Comparison of ENCODE assay signal across 17 cellular contexts in genomic region chr11:122229078-122229477, GRCh38.
DNase-seq lines count a peak whose midpoint lies in the region; ATAC-seq and TF ChIP-seq lines count a peak whose summit lies in the region.
"Had no signal": no experiment of that assay in that cellular context is flagged by ENCODE, and none has a peak within 500 bp of the region (broad histone marks: within the 10 kb centered on the region; RNA-seq: fewer than 3 reads in every experiment).

No MANE protein-coding gene starts in this region.

- in situ Hi-C loops in IMR-90 (cut with MboI; ENCODE audit: low sequenced_read_pairs): no loop called here

- CTCF ChIA-PET in A673 (lab: Charles Lee): interaction anchor here (0.6 kb wide), 1 partner anchor 400 kb away, joined by 5 read pairs; no protein-coding TSS in a partner anchor
- CTCF ChIA-PET in IMR-90 (lab: Yijun Ruan, JAX): interaction anchor here (1.4 kb wide), 1 partner anchor 59 kb away, joined by 3 read pairs; no protein-coding TSS in a partner anchor

- peak overlapping the region; percentile 21 for H3K27ac ChIP-seq in A673 (ENCODE audit: low read depth, low read length, poor library complexity, severe bottlenecking)
- peak overlapping the region; percentile 8; the same call in 1 of the 2 replicates for H3K27ac ChIP-seq in IMR-90 (ENCODE audit: insufficient read depth, low read length)
- H3K27ac ChIP-seq: A549, coronary artery, SJSA1, tibial artery, VCaP had no signal

- H3K36me3 ChIP-seq in A673 (ENCODE audit: insufficient read depth, low read length, poor library complexity, severe bottlenecking) (no peaks in the 10 kb centered on the region), IMR-90 (ENCODE audit: control insufficient read depth, insufficient read depth, low read length) (peaks cover 19% of the 10 kb centered on the region), BE2C (no peaks in the 10 kb centered on the region)
- H3K36me3 ChIP-seq: SJSA1, tibial artery had no signal

- H3K4me3 ChIP-seq in A673 (ENCODE audit: low read depth, low read length, poor library complexity, severe bottlenecking) (no peak overlapping the region), IMR-90 (ENCODE audit: insufficient read depth, low read depth, low read length) (no peak overlapping the region), BE2C (ENCODE audit: low read depth, low read length) (no peak overlapping the region)
- H3K4me3 ChIP-seq: A549, coronary artery, SJSA1, tibial artery had no signal

- H3K9me3 Mint-ChIP-seq in nephron progenitor cell: no peaks in the 10 kb centered on the region
- H3K9me3 Mint-ChIP-seq: activated naive CD8-positive, alpha-beta T cell treated with anti-CD3 and anti-CD28 coated beads, Interleukin-2, amount 10 ng/mL, durations not matched to agents 7 days and 5 days; natural killer cell had no signal

- no peaks in the 10 kb centered on the region for H4K20me1 ChIP-seq in IMR-90 (ENCODE audit: insufficient read depth, low read length)

- no CpG with 5 or more reads among the region's 2 CpGs for WGBS in IMR-90 (ENCODE audit: extremely low coverage in 2 of 2, insufficient read length in 1 of 2), 2 experiments

- DNase-seq in A673 (ENCODE audit: low spot score) (no peak), IMR-90 (peak; percentile 61), fibroblast of peridontal ligament (ENCODE audit: extremely low read depth) (peak; percentile 58), nephron progenitor cell (no peak), NOMO-1 treated with dmso at 0.1 percent for 144 hours (lab: John Stamatoyannopoulos, UW; ENCODE audit: unreplicated experiment) (no peak), GDM1 (lab: John Stamatoyannopoulos, UW) (no peak), NCI-H1092 treated with DMSO at 0.1 percent for 48 hours (lab: John Stamatoyannopoulos, UW) (no peak), BE2C (no peak)
- DNase-seq: activated naive CD8-positive, alpha-beta T cell treated with anti-CD3 and anti-CD28 coated beads, Interleukin-2, amount 10 ng/mL, durations not matched to agents 7 days and 5 days; DMS 273 treated with DMSO at 0.1 percent for 48 hours; Kasumi-1; natural killer cell; tibial artery had no signal

- peak overlapping the region; percentile 82; the same call in 1 of the 2 replicates for H2BK20ac ChIP-seq in IMR-90 (ENCODE audit: low read depth, low read length)

- H3K9me3 ChIP-seq in A673 (ENCODE audit: low read depth, low read length, poor library complexity, severe bottlenecking) (no peaks in the 10 kb centered on the region), IMR-90 (ENCODE audit: control insufficient read depth, insufficient read depth, low read length) (no peaks in the 10 kb centered on the region), BE2C (no peaks in the 10 kb centered on the region)
- H3K9me3 ChIP-seq: A549, SJSA1, tibial artery had no signal

- POLR2A ChIA-PET in A673 (lab: Charles Lee; ENCODE audit: low non-redundant PET): interaction anchor here (0.6 kb wide), 1 partner anchor 275 kb away, joined by 3 read pairs; no protein-coding TSS in a partner anchor
- POLR2A ChIA-PET in IMR-90 (lab: Charles Lee; ENCODE audit: unreplicated experiment): no interaction called here

- peak overlapping the region; percentile 72 for H3K4ac ChIP-seq in IMR-90 (ENCODE audit: low read depth, low read length)

- H3K79me1 ChIP-seq in IMR-90 (ENCODE audit: low read depth in 1 of 2, low read length in 2 of 2): peaks cover 0 to 4% of the 10 kb centered on the region in 2 experiments; a peak in 1 of 4 replicates

- H3K18ac ChIP-seq in IMR-90 (ENCODE audit: low read depth, low read length): peak overlapping the region; percentile 30

- TF ChIP-seq CTCF in A673 (conservative IDR thresholded peaks at IDR 0.05; ENCODE audit: low read depth, low read length): no peak
- TF ChIP-seq CTCF in IMR-90 (conservative IDR thresholded peaks at IDR 0.05; ENCODE audit: low read depth, low read length): no peak
- no peak for TF ChIP-seq CTCF in nephron progenitor cell (IDR thresholded peaks at IDR 0.05)
- no peak for TF ChIP-seq CTCF in BE2C (IDR thresholded peaks at IDR 0.05; ENCODE audit: low read depth, low read length)

- peak overlapping the region; percentile 25; the same call in 1 of the 2 replicates for H3K23ac ChIP-seq in IMR-90 (ENCODE audit: low read depth, low read length)

- peak overlapping the region; percentile 90 for H2BK120ac ChIP-seq in IMR-90 (ENCODE audit: low read depth, low read length)

- H2BK5ac ChIP-seq in IMR-90 (ENCODE audit: low read depth, low read length, poor library complexity, severe bottlenecking): no peak overlapping the region

- TF ChIP-seq POLR2A in IMR-90 (IDR thresholded peaks at IDR 0.05; ENCODE audit: low read depth, low read length): no peak

- intact Hi-C loops in A673 (cut with micrococcal nuclease; ENCODE audit: unreplicated experiment): no loop called here
- intact Hi-C loops in IMR-90 (cut with micrococcal nuclease): no loop called here

- peak overlapping the region; percentile 65 for H4K5ac ChIP-seq in IMR-90 (ENCODE audit: low read depth, low read length)

- H3K4me2 ChIP-seq in IMR-90 (ENCODE audit: low read depth, low read length): no peak overlapping the region
- H3K4me2 ChIP-seq: A549 had no signal

- H2AFZ ChIP-seq in IMR-90 (replicated peaks; ENCODE audit: low read length, poor library complexity): peak overlapping the region; percentile 68

- no peak overlapping the region for H2AK9ac ChIP-seq in IMR-90 (replicated peaks; ENCODE audit: low read depth, low read length, poor library complexity)

- no peak for TF ChIP-seq RAD21 in IMR-90 (IDR thresholded peaks at IDR 0.05; ENCODE audit: low read length)

- peaks cover 30% of the 10 kb centered on the region for H3K4me1 ChIP-seq in A673 (ENCODE audit: insufficient read depth, low read length, poor library complexity, severe bottlenecking)
- peaks cover 18% of the 10 kb centered on the region for H3K4me1 ChIP-seq in IMR-90 (ENCODE audit: control insufficient read depth, insufficient read depth, low read length)
- no peaks in the 10 kb centered on the region for H3K4me1 ChIP-seq in BE2C
- H3K4me1 ChIP-seq: A549, SJSA1 had no signal

- peak overlapping the region; percentile 73 for H4K91ac ChIP-seq in IMR-90 (ENCODE audit: insufficient read depth, low read depth, low read length)

- H3K9ac ChIP-seq in IMR-90 (ENCODE audit: low read depth, low read length): no peak overlapping the region

- H4K8ac ChIP-seq in IMR-90 (ENCODE audit: low read depth in 2 of 2, low read length in 2 of 2): peak overlapping the region; percentile 27 to 75; a peak in 3 of 4 replicates

- peak overlapping the region; percentile 58 for H3K14ac ChIP-seq in IMR-90 (replicated peaks; ENCODE audit: low read depth, low read length)

- H3K27me3 ChIP-seq in A673 (replicated peaks; ENCODE audit: insufficient read depth, low read depth, low read length, poor library complexity) (no peaks in the 10 kb centered on the region), IMR-90 (ENCODE audit: control insufficient read depth, insufficient read depth, low read length) (no peaks in the 10 kb centered on the region), BE2C (no peaks in the 10 kb centered on the region)
- H3K27me3 ChIP-seq: SJSA1, tibial artery had no signal

- peaks cover 10% of the 10 kb centered on the region; the same call in 1 of the 2 replicates for H3K9me1 ChIP-seq in IMR-90 (ENCODE audit: insufficient read depth, low read length)

- peaks cover 11% of the 10 kb centered on the region for H3K4me1 Mint-ChIP-seq in nephron progenitor cell
- H3K4me1 Mint-ChIP-seq: activated naive CD8-positive, alpha-beta T cell treated with anti-CD3 and anti-CD28 coated beads, Interleukin-2, amount 10 ng/mL, durations not matched to agents 7 days and 5 days; natural killer cell had no signal

- peak overlapping the region; percentile 23 for H3K4me3 Mint-ChIP-seq in nephron progenitor cell
- H3K4me3 Mint-ChIP-seq: activated naive CD8-positive, alpha-beta T cell treated with anti-CD3 and anti-CD28 coated beads, Interleukin-2, amount 10 ng/mL, durations not matched to agents 7 days and 5 days; natural killer cell had no signal

- BruUV-seq in A673 (replicated peaks; lab: Mats Ljungman, UMichigan) (no TSS peak), IMR-90 (replicated peaks; lab: Mats Ljungman, UMichigan) (no TSS peak)

- H2BK15ac ChIP-seq in IMR-90 (ENCODE audit: low read depth, low read length): peak overlapping the region; percentile 79; the same call in 1 of the 3 replicates

- no peaks in the 10 kb centered on the region for H3K36me3 Mint-ChIP-seq in nephron progenitor cell (ENCODE audit: low read depth)
- H3K36me3 Mint-ChIP-seq: activated naive CD8-positive, alpha-beta T cell treated with anti-CD3 and anti-CD28 coated beads, Interleukin-2, amount 10 ng/mL, durations not matched to agents 7 days and 5 days; natural killer cell had no signal

- peaks cover 3% of the 10 kb centered on the region for H3K27me3 Mint-ChIP-seq in nephron progenitor cell (ENCODE audit: low read depth, poor library complexity)
- H3K27me3 Mint-ChIP-seq: activated naive CD8-positive, alpha-beta T cell treated with anti-CD3 and anti-CD28 coated beads, Interleukin-2, amount 10 ng/mL, durations not matched to agents 7 days and 5 days had no signal

- peak overlapping the region; percentile 24; the same call in 1 of the 2 replicates for H2AK5ac ChIP-seq in IMR-90 (ENCODE audit: low read depth, low read length)

- dilution Hi-C loops in IMR-90 (cut with HindIII; ENCODE audit: low sequenced_read_pairs, unreplicated experiment): no loop called here

- H3K56ac ChIP-seq in IMR-90 (ENCODE audit: extremely low read depth, insufficient read depth, low read length): no peak overlapping the region

- peak overlapping the region; percentile 86 for H3K27ac Mint-ChIP-seq in nephron progenitor cell
- H3K27ac Mint-ChIP-seq: activated naive CD8-positive, alpha-beta T cell treated with anti-CD3 and anti-CD28 coated beads, Interleukin-2, amount 10 ng/mL, durations not matched to agents 7 days and 5 days; natural killer cell had no signal

- ATAC-seq in IMR-90 (ENCODE audit: low read depth): no peak
- ATAC-seq: A549, natural killer cell had no signal

TF ChIP-seq in IMR-90, 13 proteins besides CTCF, POLR2A, EP300 and RAD21:
- TF ChIP-seq BHLHE40 (IDR thresholded peaks at IDR 0.05; ENCODE audit: low read depth, low read length) (no peak), MAFK (IDR thresholded peaks at IDR 0.05; ENCODE audit: low read depth, low read length) (no peak), MXI1 (IDR thresholded peaks at IDR 0.05; ENCODE audit: borderline replicate concordance, low read depth, low read length) (no peak), ELK1 (IDR thresholded peaks at IDR 0.05; ENCODE audit: borderline replicate concordance, low read depth, low read length) (no peak)

Comparison
In these comparisons a context has a peak if more than half of its experiments do, and no peak if none do; other contexts are left out.
1. DNase-seq: peak in IMR-90 (single experiment) and fibroblast of peridontal ligament (single experiment); none in A673 (single experiment), nephron progenitor cell (single experiment), NOMO-1 treated with dmso at 0.1 percent for 144 hours (single experiment), GDM1 (single experiment), NCI-H1092 treated with DMSO at 0.1 percent for 48 hours (single experiment) and BE2C (single experiment).